8 cellular contexts compared by ENCODE assay signal in the genomic region with DNA sequence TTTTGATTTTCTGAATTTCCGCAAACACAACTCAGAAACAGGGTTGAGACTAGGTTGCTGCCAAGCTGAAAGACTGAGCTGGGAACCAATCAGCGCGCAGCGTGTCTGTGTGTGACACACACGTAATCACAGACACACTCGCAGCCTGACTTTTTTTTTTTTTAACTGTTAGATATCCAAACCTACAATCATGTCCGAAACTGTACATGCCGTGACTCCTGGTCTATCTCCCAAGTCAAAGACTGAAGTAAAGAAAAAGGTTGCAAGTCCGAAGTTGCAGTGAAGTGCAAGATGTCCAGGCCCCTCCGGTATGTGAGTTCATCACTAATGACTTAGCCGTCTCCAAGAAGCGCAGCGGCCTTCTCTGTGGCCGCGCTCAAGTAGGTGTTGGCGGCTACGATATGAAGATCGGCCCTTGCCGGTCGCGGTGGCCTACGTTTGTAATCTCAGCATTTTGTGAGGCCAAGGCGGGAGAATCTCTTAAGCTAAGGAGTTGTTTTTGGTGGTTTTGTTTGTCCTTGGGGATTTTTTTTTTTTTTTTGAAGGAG.
DNase-seq lines count a peak whose midpoint lies in the region; ATAC-seq and TF ChIP-seq lines count a peak whose summit lies in the region.

No MANE protein-coding gene starts in this region.

- H3K9me3 ChIP-seq in DND-41 (ENCODE audit: insufficient read depth, low read length, severe bottlenecking) = no peaks in the 10 kb centered on the region
- H3K9me3 ChIP-seq in ectodermal cell (ENCODE audit: control insufficient read depth, low read length) = no peaks in the 10 kb centered on the region
- H3K9me3 ChIP-seq in right lobe of liver = no peaks in the 10 kb centered on the region

- H3K36me3 Mint-ChIP-seq in HFFc6 (ENCODE audit: low read depth) = peaks cover 13% of the 10 kb centered on the region
- peaks cover 46% of the 10 kb centered on the region for H3K36me3 Mint-ChIP-seq in activated CD8-positive, alpha-beta T cell treated with anti-CD3 and anti-CD28 coated beads, Interleukin-2, amount 10 ng/mL, durations not matched to agents 7 days and 5 days (ENCODE audit: low read depth)

- peak overlapping the region; percentile 100 for H3K27ac ChIP-seq in DND-41 (ENCODE audit: low read length)
- peak overlapping the region; percentile 47 for H3K27ac ChIP-seq in ectodermal cell (ENCODE audit: insufficient read depth, low read depth, low read length, poor library complexity, severe bottlenecking)
- peak overlapping the region; percentile 41 to 88 (median 69) for H3K27ac ChIP-seq in right lobe of liver

- peaks cover 15% of the 10 kb centered on the region for H3K4me1 ChIP-seq in DND-41 (ENCODE audit: insufficient read depth, low read length)
- H3K4me1 ChIP-seq in ectodermal cell (ENCODE audit: control insufficient read depth, insufficient read depth, low read length) = no peaks in the 10 kb centered on the region
- H3K4me1 ChIP-seq in right lobe of liver = peaks cover 0 to 20% (median 3%) of the 10 kb centered on the region in 4 donors

- H3K27me3 Mint-ChIP-seq in HFFc6 (ENCODE audit: insufficient read depth) = peaks cover 35% of the 10 kb centered on the region
- H3K27me3 Mint-ChIP-seq in activated CD8-positive, alpha-beta T cell treated with anti-CD3 and anti-CD28 coated beads, Interleukin-2, amount 10 ng/mL, durations not matched to agents 7 days and 5 days (ENCODE audit: low read depth) = no peaks in the 10 kb centered on the region

- peaks cover 54% of the 10 kb centered on the region for H3K79me2 ChIP-seq in DND-41 (ENCODE audit: insufficient read depth, low read length)

- ATAC-seq in DND-41 (ENCODE audit: insufficient read depth, low read depth) (peak; percentile 37), right lobe of liver (peak; percentile 66 to 76 (median 68)), HG02763 (IDR thresholded peaks at IDR 0.05; ENCODE audit: unreplicated experiment) (no peak)
- ATAC-seq in activated CD8-positive, alpha-beta T cell treated with anti-CD3 and anti-CD28 coated beads, Interleukin-2, amount 10 ng/mL, durations not matched to agents 7 days and 5 days = peak; percentile 27

- no peak for TF ChIP-seq CTCF in DND-41 (IDR thresholded peaks at IDR 0.05; ENCODE audit: borderline replicate concordance, extremely low read depth, low read length, poor library complexity, severe bottlenecking)
- TF ChIP-seq CTCF in HFFc6 (IDR thresholded peaks at IDR 0.05) = no peak
- TF ChIP-seq CTCF in right lobe of liver (IDR thresholded peaks at IDR 0.05) = no peak

- CTCF ChIA-PET in activated CD8-positive, alpha-beta T cell treated with anti-CD3 and anti-CD28 coated beads, Interleukin-2, amount 10 ng/mL, durations not matched to agents 7 days and 5 days (lab: Charles Lee) = interaction anchor here (1.0 to 3.8 kb wide), 5 partner anchors 8 to 37 kb away, joined by 3 to 17 read pairs (median 5); a partner anchor contains a TSS

- peak overlapping the region; percentile 91 for H3K9ac ChIP-seq in DND-41 (ENCODE audit: low read depth, low read length)

- peak overlapping the region; percentile 69 for H3K4me2 ChIP-seq in DND-41 (ENCODE audit: insufficient read depth, low read length)

- intact Hi-C loops in right lobe of liver (cut with DNase I) = no loop called here

- no peaks in the 10 kb centered on the region for H3K27me3 ChIP-seq in DND-41 (ENCODE audit: insufficient read depth, low read length, poor library complexity)
- H3K27me3 ChIP-seq in ectodermal cell (ENCODE audit: control insufficient read depth, insufficient read depth, low read length, poor library complexity, severe bottlenecking) = no peaks in the 10 kb centered on the region
- no peaks in the 10 kb centered on the region for H3K27me3 ChIP-seq in right lobe of liver

- 0 out of 2 replicates have a peak, but pooled peaks cover 4% of the 10 kb centered on the region for H3K9me3 Mint-ChIP-seq in HFFc6
- H3K9me3 Mint-ChIP-seq in activated CD8-positive, alpha-beta T cell treated with anti-CD3 and anti-CD28 coated beads, Interleukin-2, amount 10 ng/mL, durations not matched to agents 7 days and 5 days (ENCODE audit: insufficient read depth) = no peaks in the 10 kb centered on the region

- H4K20me1 ChIP-seq in DND-41 (ENCODE audit: insufficient read depth, low read length) = peaks cover 15% of the 10 kb centered on the region

- H3K36me3 ChIP-seq in DND-41 (ENCODE audit: insufficient read depth, low read length) (peaks cover 9% of the 10 kb centered on the region), ectodermal cell (ENCODE audit: control insufficient read depth, insufficient read depth, low read length) (no peaks in the 10 kb centered on the region), right lobe of liver (no peaks in the 10 kb centered on the region)

- peak overlapping the region; percentile 97 for H3K4me3 Mint-ChIP-seq in HFFc6
- H3K4me3 Mint-ChIP-seq in activated CD8-positive, alpha-beta T cell treated with anti-CD3 and anti-CD28 coated beads, Interleukin-2, amount 10 ng/mL, durations not matched to agents 7 days and 5 days = peak overlapping the region; percentile 99

- 5 to 10% methylated on average over 23 of the region's 23 CpGs for WGBS in ectodermal cell, 2 experiments
- 9% methylated on average over 19 of the region's 23 CpGs for WGBS in right lobe of liver (ENCODE audit: insufficient coverage, low coverage, low lambda C conversion rate, missing lambda C conversion rate)

- peaks cover 42% of the 10 kb centered on the region for H3K4me1 Mint-ChIP-seq in HFFc6 (ENCODE audit: low read depth)
- peaks cover 41% of the 10 kb centered on the region for H3K4me1 Mint-ChIP-seq in activated CD8-positive, alpha-beta T cell treated with anti-CD3 and anti-CD28 coated beads, Interleukin-2, amount 10 ng/mL, durations not matched to agents 7 days and 5 days (ENCODE audit: low read depth)

- peak; percentile 90 for DNase-seq in DND-41
- DNase-seq in HFFc6 = peak; percentile 92
- DNase-seq in NCI-H526 treated with DMSO at 0.1 percent for 48 hours (lab: John Stamatoyannopoulos, UW) = peak; percentile 74
- peak; percentile 92 for DNase-seq in activated CD8-positive, alpha-beta T cell treated with anti-CD3 and anti-CD28 coated beads, Interleukin-2, amount 10 ng/mL, durations not matched to agents 7 days and 5 days
- peak; percentile 91 to 97 (median 93) for DNase-seq in right lobe of liver
- DNase-seq in stimulated activated CD4-positive, alpha-beta T cell treated with anti-CD3 and anti-CD28 coated beads, Interleukin-4, amount 100 ng/mL, for 48 hours (ENCODE audit: low read depth in 2 of 2) = peak; percentile 54 to 71

- no peak for TF ChIP-seq POLR2A in right lobe of liver (IDR thresholded peaks at IDR 0.05)

- H3K4me3 ChIP-seq in DND-41 (ENCODE audit: low read depth in 1 of 2, low read length in 2 of 2) = peak overlapping the region; percentile 75 to 76
- H3K4me3 ChIP-seq in ectodermal cell (ENCODE audit: insufficient read depth, low read depth, low read length) = peak overlapping the region; percentile 93
- H3K4me3 ChIP-seq in right lobe of liver = peak overlapping the region; percentile 47 to 69 (median 61)

- H3K27ac Mint-ChIP-seq in HFFc6 = peak overlapping the region; percentile 98
- peak overlapping the region; percentile 93 for H3K27ac Mint-ChIP-seq in activated CD8-positive, alpha-beta T cell treated with anti-CD3 and anti-CD28 coated beads, Interleukin-2, amount 10 ng/mL, durations not matched to agents 7 days and 5 days

- no peak overlapping the region for H2AFZ ChIP-seq in DND-41 (ENCODE audit: low read depth, low read length)

- POLR2A ChIA-PET in activated CD8-positive, alpha-beta T cell treated with anti-CD3 and anti-CD28 coated beads, Interleukin-2, amount 10 ng/mL, durations not matched to agents 7 days and 5 days (lab: Charles Lee) = interaction anchor here (0.6 to 30.7 kb wide), 33 partner anchors 9 to 1698 kb away, joined by 3 to 2224 read pairs (median 57); a partner anchor contains a TSS

Comparison
In these comparisons a context has a peak if more than half of its experiments do, and no peak if none do; other contexts are left out.
1. H3K27ac ChIP-seq: peak in every context shown above with its lines; median percentile 100 in DND-41; 69 in right lobe of liver; 47 in ectodermal cell.